ENCODE assay signal across 24 cellular contexts in genomic region chr3:128456776-128457715, GRCh38. TPM values are rescaled to one million over a fixed set of nuclear protein-coding genes. Genes with fewer than 3 reads are reported as not detected.
DNase-seq lines count a peak whose midpoint lies in the region; ATAC-seq and TF ChIP-seq lines count a peak whose summit lies in the region.
"Had no signal": no experiment of that assay in that cellular context is flagged by ENCODE, and none has a peak within 500 bp of the region (broad histone marks: within the 10 kb centered on the region; RNA-seq: fewer than 3 reads in every experiment).

No MANE protein-coding gene starts in this region.

- no peaks in the 10 kb centered on the region for H3K36me3 ChIP-seq in smooth muscle cell (ENCODE audit: low read depth)
- H3K36me3 ChIP-seq: esophagus muscularis mucosa, neutrophil, SJCRH30 had no signal

- H3K23ac ChIP-seq in H9 (ENCODE audit: insufficient read length, low read depth, low read length) = no peak overlapping the region

- H3K9me3 ChIP-seq in H9 (ENCODE audit: control insufficient read depth, low read depth, low read length) (no peaks in the 10 kb centered on the region), smooth muscle cell (replicated peaks; ENCODE audit: low read depth) (no peaks in the 10 kb centered on the region)
- H3K9me3 ChIP-seq: esophagus muscularis mucosa, neutrophil, SJCRH30, testis had no signal

- no peak overlapping the region for H2AK5ac ChIP-seq in H9 (ENCODE audit: insufficient read length, low read length)

- H3T11ph ChIP-seq in H9 (ENCODE audit: low read length) = no peak overlapping the region

- ATAC-seq in HG02678 (IDR thresholded peaks at IDR 0.05; ENCODE audit: unreplicated experiment) (no peak), GM19023 (IDR thresholded peaks at IDR 0.05; ENCODE audit: unreplicated experiment) (no peak)
- ATAC-seq: left ventricle myocardium superior had no signal

- H3K4me1 Mint-ChIP-seq in H9 (peaks cover 0 to 6% of the 10 kb centered on the region in 2 experiments; a peak in 1 of 4 replicates), glutamatergic neuron (ENCODE audit: low read depth, unreplicated experiment) (peaks cover 8% of the 10 kb centered on the region)

- H3K4me3 ChIP-seq in smooth muscle cell = no peak overlapping the region
- H3K4me3 ChIP-seq: esophagus muscularis mucosa, SJCRH30, testis had no signal

- WGBS in H9 (ENCODE audit: extremely low coverage, insufficient read length, low lambda C conversion rate) = no CpG with 5 or more reads among the region's 27 CpGs
- 67% methylated on average over 22 of the region's 27 CpGs for WGBS in smooth muscle cell (ENCODE audit: low lambda C conversion rate)

- no peak overlapping the region for H4K91ac ChIP-seq in H9 (ENCODE audit: insufficient read length, low read depth, low read length)

- H3K27me3 Mint-ChIP-seq in H9 (ENCODE audit: low read depth) = peaks cover 70% of the 10 kb centered on the region
- H3K27me3 Mint-ChIP-seq in glutamatergic neuron (ENCODE audit: unreplicated experiment) = peaks cover 10% of the 10 kb centered on the region

- no peaks in the 10 kb centered on the region for H3K79me1 ChIP-seq in H9 (ENCODE audit: insufficient read depth, low read depth, low read length, poor library complexity, severe bottlenecking)

- H3K79me2 ChIP-seq in H9 (ENCODE audit: insufficient read depth, low read length) (no peaks in the 10 kb centered on the region), smooth muscle cell (ENCODE audit: low read depth) (no peaks in the 10 kb centered on the region)

- peak; percentile 72 for DNase-seq in CMK (ENCODE audit: low read depth)
- DNase-seq in H9 = no peak
- DNase-seq in NCI-H82 treated with DMSO at 0.1 percent for 48 hours (lab: John Stamatoyannopoulos, UW; ENCODE audit: unreplicated experiment) = peak; percentile 87
- peak; percentile 49 for DNase-seq in glutamatergic neuron
- DNase-seq in smooth muscle cell (lab: John Stamatoyannopoulos, UW; ENCODE audit: unreplicated experiment) = no peak
- no peak for DNase-seq in activated CD8-positive, alpha-beta memory T cell treated with anti-CD3 and anti-CD28 coated beads, Interleukin-2, amount 50 U/mL, for 48 hours
- DNase-seq: activated naive CD4-positive, alpha-beta T cell treated with anti-CD3 and anti-CD28 coated beads, Interleukin-2, amount 50 U/mL, for 16 hours; activated T-cell treated with anti-CD3 and anti-CD28 coated beads, Interleukin-2, amount 50 U/mL, for 48 hours; CD4-positive, alpha-beta T cell; DMS79 treated with DMSO at 0.1 percent for 48 hours; effector CD4-positive, alpha-beta T cell; Karpas-422; left ventricle myocardium superior; NCI-H446; SJCRH30; T-helper 2 cell; testis had no signal

- H4K5ac ChIP-seq in H9 (ENCODE audit: insufficient read length, low read depth, low read length) = no peak overlapping the region

- H3K23me2 ChIP-seq in H9 (ENCODE audit: insufficient read length, low read depth, low read length, poor library complexity, severe bottlenecking) = no peaks in the 10 kb centered on the region

- no peak overlapping the region for H2BK5ac ChIP-seq in H9 (ENCODE audit: insufficient read length, low read length)

- H3F3A ChIP-seq in smooth muscle cell (ENCODE audit: low read depth) = no peaks in the 10 kb centered on the region

- H3K27ac ChIP-seq in H9 (ENCODE audit: insufficient read length, low read depth, low read length) (no peak overlapping the region), smooth muscle cell (ENCODE audit: low read depth) (no peak overlapping the region)
- H3K27ac ChIP-seq: esophagus muscularis mucosa, neutrophil, SJCRH30, testis had no signal

- no peaks in the 10 kb centered on the region for H3K27me3 ChIP-seq in H9 (ENCODE audit: insufficient read depth, low read length)
- no peaks in the 10 kb centered on the region for H3K27me3 ChIP-seq in smooth muscle cell (ENCODE audit: low read depth)
- H3K27me3 ChIP-seq: testis had no signal

- no peak overlapping the region for H2BK20ac ChIP-seq in H9 (ENCODE audit: low read depth, low read length, poor library complexity, severe bottlenecking)

- no peaks in the 10 kb centered on the region for H3K36me3 Mint-ChIP-seq in H9 (ENCODE audit: insufficient read depth in 1 of 3, low read depth in 3 of 3)
- H3K36me3 Mint-ChIP-seq in glutamatergic neuron (ENCODE audit: unreplicated experiment) = peaks cover 12% of the 10 kb centered on the region

- no peak for TF ChIP-seq CTCF in H9 (conservative IDR thresholded peaks at IDR 0.05)
- no peak for TF ChIP-seq CTCF in glutamatergic neuron (IDR thresholded peaks at IDR 0.05; ENCODE audit: partially characterized antibody, unreplicated experiment)
- no peak for TF ChIP-seq CTCF in smooth muscle cell (IDR thresholded peaks at IDR 0.05; ENCODE audit: borderline replicate concordance, insufficient read depth, poor library complexity, severe bottlenecking)

- H3K4me2 ChIP-seq in H9 (ENCODE audit: insufficient read depth, insufficient read length, low read length) (no peak overlapping the region), smooth muscle cell (no peak overlapping the region)

- H3K4ac ChIP-seq in H9 (ENCODE audit: low read depth, low read length) = no peak overlapping the region

- H2BK120ac ChIP-seq in H9 (ENCODE audit: low read depth, low read length, poor library complexity, severe bottlenecking) = no peak overlapping the region

- H3K4me3 Mint-ChIP-seq in H9 (no peak overlapping the region), glutamatergic neuron (ENCODE audit: unreplicated experiment) (no peak overlapping the region)
- H3K4me3 Mint-ChIP-seq: CD4-positive, alpha-beta T cell had no signal

- H4K8ac ChIP-seq in H9 (replicated peaks; ENCODE audit: insufficient read length, low read depth, low read length) = no peak overlapping the region

- no peak overlapping the region for H3K18ac ChIP-seq in H9 (ENCODE audit: insufficient read length, low read depth, low read length)

- no peak overlapping the region for H3K56ac ChIP-seq in H9 (ENCODE audit: insufficient read length, low read depth, low read length)

- peaks cover 0 to 2% of the 10 kb centered on the region in 2 experiments; a peak in 2 of 5 replicates for H3K9me3 Mint-ChIP-seq in H9
- H3K9me3 Mint-ChIP-seq in glutamatergic neuron (ENCODE audit: unreplicated experiment) = peaks cover 9% of the 10 kb centered on the region
- H3K9me3 Mint-ChIP-seq: CD4-positive, alpha-beta T cell had no signal

- H2AFZ ChIP-seq in H9 (ENCODE audit: low read length) (no peak overlapping the region), smooth muscle cell (ENCODE audit: low read depth) (no peak overlapping the region)

- no peaks in the 10 kb centered on the region for H4K20me1 ChIP-seq in H9 (ENCODE audit: control insufficient read depth, insufficient read depth, insufficient read length)
- no peaks in the 10 kb centered on the region for H4K20me1 ChIP-seq in smooth muscle cell (ENCODE audit: low read depth)

- H3K27ac Mint-ChIP-seq in H9 (no peak overlapping the region), glutamatergic neuron (ENCODE audit: unreplicated experiment) (no peak overlapping the region)
- H3K27ac Mint-ChIP-seq: CD4-positive, alpha-beta T cell had no signal

- H3K9ac ChIP-seq in H9 (ENCODE audit: extremely low read depth, insufficient read length, low read length) (no peak overlapping the region), smooth muscle cell (ENCODE audit: low read depth) (no peak overlapping the region)

- H3K4me1 ChIP-seq in H9 (ENCODE audit: insufficient read depth, low read length) (no peaks in the 10 kb centered on the region), smooth muscle cell (ENCODE audit: low read depth) (peaks cover 4% of the 10 kb centered on the region)
- H3K4me1 ChIP-seq: esophagus muscularis mucosa, SJCRH30, testis had no signal

- H3K14ac ChIP-seq in H9 (ENCODE audit: insufficient read depth, low read length) = peak overlapping the region; percentile 65

- no peak overlapping the region for H2BK12ac ChIP-seq in H9 (ENCODE audit: insufficient read length, low read depth, low read length)

- H2BK15ac ChIP-seq in H9 (ENCODE audit: low read depth, low read length) = no peak overlapping the region

RNA-seq across cellular contexts. Expression of gene DNAJB8, which starts 9.6 kb away (rescaled TPM):
- total RNA-seq in H9 (2021) (not detected in 2 replicates), glutamatergic neuron (ENCODE audit: unreplicated experiment) (not detected), smooth muscle cell (not detected in 2 replicates)
- polyA plus RNA-seq in smooth muscle cell = not detected in 2 replicates
- total RNA-seq: astrocyte; CD4-positive, alpha-beta T cell; esophagus muscularis mucosa; left ventricle myocardium superior; mucosa of gallbladder; renal cortical epithelial cell; SJCRH30 had no signal

RNA-seq across cellular contexts. Expression of gene GATA2, which starts 36.0 kb away (rescaled TPM):
- total RNA-seq in H9 (2021) (1.9 and 2.7 TPM in 2 replicates), glutamatergic neuron (ENCODE audit: unreplicated experiment) (3.6 TPM), smooth muscle cell (3.2 and 5.8 TPM in 2 replicates)
- polyA plus RNA-seq in smooth muscle cell = 6.8 and 10.4 TPM in 2 replicates

Comparison
In these comparisons a context has a peak if more than half of its experiments do, and no peak if none do; other contexts are left out.
1. DNase-seq: peak in CMK (single experiment), NCI-H82 treated with DMSO at 0.1 percent for 48 hours (single experiment) and glutamatergic neuron (single experiment); none in H9 (single experiment), smooth muscle cell (single experiment) and activated CD8-positive, alpha-beta memory T cell treated with anti-CD3 and anti-CD28 coated beads, Interleukin-2, amount 50 U/mL, for 48 hours (single experiment).